ENCODE assay signal across 8 cellular contexts in genomic region chr1:222466150-222466865, GRCh38.
DNase-seq lines count a peak whose midpoint lies in the region; ATAC-seq and TF ChIP-seq lines count a peak whose summit lies in the region.
"Had no signal": no experiment of that assay in that cellular context is flagged by ENCODE, and none has a peak within 500 bp of the region (broad histone marks: within the 10 kb centered on the region; RNA-seq: fewer than 3 reads in every experiment).

No MANE protein-coding gene starts in this region.

- H2AFZ ChIP-seq in GM23338, result peak overlapping the region; percentile 53

- H3K27me3 ChIP-seq in GM23338 (ENCODE audit: insufficient read depth) (no peaks in the 10 kb centered on the region), liver (ENCODE audit: control insufficient read depth in 4 of 4, insufficient read depth in 4 of 4, low read length in 3 of 4) (no peaks in the 10 kb centered on the region), suprapubic skin (no peaks in the 10 kb centered on the region)

- H3K36me3 Mint-ChIP-seq in GM23338 (ENCODE audit: low read depth), result no peaks in the 10 kb centered on the region
- H3K36me3 Mint-ChIP-seq in T-helper 17 cell (ENCODE audit: low read depth), result no peaks in the 10 kb centered on the region

- H3K27ac ChIP-seq in GM23338 (ENCODE audit: low read depth) (no peak overlapping the region), liver (ENCODE audit: low read depth in 1 of 2, low read length in 2 of 2) (peak overlapping the region; percentile 21 to 95), suprapubic skin (peak overlapping the region; percentile 74)

- H3K27ac Mint-ChIP-seq in GM23338 (no peak overlapping the region), T-helper 17 cell (peak overlapping the region; percentile 66)

- H3K9me3 Mint-ChIP-seq in GM23338, result peaks cover 12% of the 10 kb centered on the region; the same call in 2 of the 3 replicates

- peaks cover 5% of the 10 kb centered on the region; the same call in 2 of the 3 replicates for H3K4me1 Mint-ChIP-seq in GM23338
- peaks cover 15% of the 10 kb centered on the region for H3K4me1 Mint-ChIP-seq in T-helper 17 cell

- H3K4me3 Mint-ChIP-seq in GM23338 (peak overlapping the region; percentile 34; the same call in 2 of the 3 replicates), T-helper 17 cell (peak overlapping the region; percentile 28)

- WGBS in liver, result 73% methylated on average over 8 of the region's 8 CpGs
- WGBS in suprapubic skin, result 90% methylated on average over 8 of the region's 8 CpGs

- H3K79me2 ChIP-seq in GM23338 (replicated peaks; ENCODE audit: insufficient read depth), result no peaks in the 10 kb centered on the region

- TF ChIP-seq EP300 in suprapubic skin (IDR thresholded peaks at IDR 0.05), result no peak

- TF ChIP-seq RAD21 in liver (IDR thresholded peaks at IDR 0.05), result peak in 1 of 2 donors; percentile 20

- DNase-seq in GM23338 (ENCODE audit: low spot score) (no peak), T-helper 17 cell (no peak), suprapubic skin (ENCODE audit: low spot score in 2 of 2) (no peak), retina (no peak), NCI-H187 treated with DMSO at 0.1 percent for 48 hours (lab: John Stamatoyannopoulos, UW) (no peak)
- DNase-seq: activated CD8-positive, alpha-beta memory T cell treated with anti-CD3 and anti-CD28 coated beads, Interleukin-2, amount 50 U/mL, for 4 hours had no signal

- H3K9me2 ChIP-seq in GM23338 (ENCODE audit: insufficient read depth), result peaks cover 4% of the 10 kb centered on the region; the same call in 1 of the 2 replicates

- no peak overlapping the region for H3K9ac ChIP-seq in liver (ENCODE audit: low read depth in 1 of 2, low read length in 2 of 2)

- no peak for TF ChIP-seq POLR2A in suprapubic skin (IDR thresholded peaks at IDR 0.05)

- H3K36me3 ChIP-seq in GM23338 (ENCODE audit: insufficient read depth) (no peaks in the 10 kb centered on the region), liver (ENCODE audit: control insufficient read depth in 4 of 4, insufficient read depth in 3 of 4, low read depth in 1 of 4, low read length in 3 of 4) (no peaks in the 10 kb centered on the region), suprapubic skin (no peaks in the 10 kb centered on the region)

- H3K9me3 ChIP-seq in T-helper 17 cell (ENCODE audit: control insufficient read depth, low read length, poor library complexity, severe bottlenecking), result no peaks in the 10 kb centered on the region
- no peaks in the 10 kb centered on the region for H3K9me3 ChIP-seq in liver (ENCODE audit: control insufficient read depth in 4 of 4, low read length in 3 of 4)
- no peaks in the 10 kb centered on the region for H3K9me3 ChIP-seq in suprapubic skin

- no peak for ATAC-seq in GM23338
- ATAC-seq in T-helper 17 cell, result no peak
- ATAC-seq in HG03460 (IDR thresholded peaks at IDR 0.05; ENCODE audit: unreplicated experiment), result no peak

- 0 out of 2 replicates have a peak, but pooled peaks cover 5% of the 10 kb centered on the region for H3K4me1 ChIP-seq in GM23338 (ENCODE audit: insufficient read depth)
- H3K4me1 ChIP-seq in liver (ENCODE audit: control insufficient read depth in 4 of 4, insufficient read depth in 4 of 4, low read length in 3 of 4), result peaks cover 4 to 14% (median 10%) of the 10 kb centered on the region in 4 donors
- H3K4me1 ChIP-seq in suprapubic skin, result peaks cover 8% of the 10 kb centered on the region

- H3F3A ChIP-seq in GM23338 (replicated peaks; ENCODE audit: low read depth), result no peaks in the 10 kb centered on the region

- H3K4me3 ChIP-seq in GM23338 (no peak overlapping the region), liver (ENCODE audit: low read depth in 1 of 3, low read length in 3 of 3) (no peak overlapping the region), suprapubic skin (peak overlapping the region; percentile 46)

- H3K4me2 ChIP-seq in GM23338, result peak overlapping the region; percentile 78; the same call in 1 of the 2 replicates

- no peaks in the 10 kb centered on the region for H4K20me1 ChIP-seq in GM23338 (replicated peaks; ENCODE audit: insufficient read depth)

- peaks cover 12% of the 10 kb centered on the region for H3K27me3 Mint-ChIP-seq in GM23338 (ENCODE audit: insufficient read depth, low read depth, poor library complexity)
- no peaks in the 10 kb centered on the region for H3K27me3 Mint-ChIP-seq in T-helper 17 cell

- TF ChIP-seq CTCF in GM23338 (conservative IDR thresholded peaks at IDR 0.05; ENCODE audit: low read depth in 2 of 2) (no peak), liver (IDR thresholded peaks at IDR 0.05; ENCODE audit: low read depth, low read length, missing input control) (no peak), suprapubic skin (IDR thresholded peaks at IDR 0.05) (no peak)

TF ChIP-seq in GM23338, 12 proteins besides CTCF, POLR2A, EP300 and RAD21 (continues in another document):
- TF ChIP-seq ZNF331 (CRISPR knock-in tag; IDR thresholded peaks at IDR 0.05; ENCODE audit: low read depth) (no peak), ETS1 (IDR thresholded peaks at IDR 0.05) (no peak), NANOG (IDR thresholded peaks at IDR 0.05; ENCODE audit: borderline replicate concordance) (no peak), ZNF114 (CRISPR knock-in tag; IDR thresholded peaks at IDR 0.05) (no peak), JUNB (IDR thresholded peaks at IDR 0.05; ENCODE audit: unreplicated experiment) (no peak), EZH2phosphoT487 (IDR thresholded peaks at IDR 0.05; ENCODE audit: unreplicated experiment) (no peak), STAT1 (IDR thresholded peaks at IDR 0.05; ENCODE audit: unreplicated experiment) (no peak), POLR2AphosphoS5 (IDR thresholded peaks at IDR 0.05; ENCODE audit: low read depth) (no peak)

TF ChIP-seq in liver, 16 proteins besides CTCF, POLR2A, EP300 and RAD21:
- peak in 1 of 2 donors; percentile 46 for TF ChIP-seq HNF4A (conservative IDR thresholded peaks at IDR 0.05)
- TF ChIP-seq RXRA (IDR thresholded peaks at IDR 0.05), result peak; percentile 93 to 94
- peak; percentile 1 for TF ChIP-seq TAF1 (conservative IDR thresholded peaks at IDR 0.05)
- TF ChIP-seq EGR1 (IDR thresholded peaks at IDR 0.05; ENCODE audit: low read depth in 2 of 2), result no peak
- peak; percentile 61 for TF ChIP-seq FOXA2 (IDR thresholded peaks at IDR 0.05)
- no peak for TF ChIP-seq ATF3 (IDR thresholded peaks at IDR 0.05)
- TF ChIP-seq HNF4G (IDR thresholded peaks at IDR 0.05), result no peak
- peak; percentile 36 for TF ChIP-seq SP1 (IDR thresholded peaks at IDR 0.05)
- peak in 1 of 2 donors; percentile 22 for TF ChIP-seq JUND (IDR thresholded peaks at IDR 0.05)
- TF ChIP-seq YY1 (IDR thresholded peaks at IDR 0.05), result no peak
- no peak for TF ChIP-seq ZBTB33 (IDR thresholded peaks at IDR 0.05)
- TF ChIP-seq REST (IDR thresholded peaks at IDR 0.05), result peak; percentile 75
- no peak for TF ChIP-seq MAX (IDR thresholded peaks at IDR 0.05)
- TF ChIP-seq FOXA1 (IDR thresholded peaks at IDR 0.05), result peak; percentile 31
TF ChIP-seq in liver: peak in this region for 8.
